Comparison of ENCODE assay signal across 13 cellular contexts in genomic region chr14:94307410-94307992, GRCh38. TPM values are rescaled to one million over a fixed set of nuclear protein-coding genes. Genes with fewer than 3 reads are reported as not detected.
DNase-seq lines count a peak whose midpoint lies in the region; ATAC-seq and TF ChIP-seq lines count a peak whose summit lies in the region.
"Had no signal": no experiment of that assay in that cellular context is flagged by ENCODE, and none has a peak within 500 bp of the region (broad histone marks: within the 10 kb centered on the region; RNA-seq: fewer than 3 reads in every experiment).

No MANE protein-coding gene starts in this region.

- no peaks in the 10 kb centered on the region for H3K27me3 ChIP-seq in colonic mucosa
- H3K27me3 ChIP-seq in neural cell (ENCODE audit: insufficient read depth, low read depth, low read length) = no peaks in the 10 kb centered on the region

- no peak for TF ChIP-seq RAD21 in neural cell (conservative IDR thresholded peaks at IDR 0.05)

- no peaks in the 10 kb centered on the region for H3F3A ChIP-seq in neural cell (ENCODE audit: insufficient read depth, low read length, poor library complexity, severe bottlenecking)

- TF ChIP-seq CTCF in colonic mucosa (IDR thresholded peaks at IDR 0.05) (no peak), neural cell (IDR thresholded peaks at IDR 0.05; ENCODE audit: poor library complexity, severe bottlenecking) (peak; percentile 10)

- H3K9me2 ChIP-seq in neural cell (ENCODE audit: insufficient read depth, low read length) = no peaks in the 10 kb centered on the region

- ATAC-seq in GM18870 (IDR thresholded peaks at IDR 0.05; ENCODE audit: unreplicated experiment) (no peak), HG02970 (IDR thresholded peaks at IDR 0.05; ENCODE audit: low FRiP score, unreplicated experiment) (no peak)
- ATAC-seq: activated T-cell treated with anti-CD3 and anti-CD28 coated beads, Interleukin-2, amount 50 U/mL, for 72 hours had no signal

- H2AFZ ChIP-seq in neural cell (ENCODE audit: low read depth, low read length) = no peak overlapping the region

- intact Hi-C loops in colonic mucosa (cut with DNase I) = no loop called here

- DNase-seq in DMS 273 (lab: John Stamatoyannopoulos, UW; ENCODE audit: unreplicated experiment) (peak; percentile 60), DMS 273 treated with DMSO at 0.1 percent for 48 hours (lab: John Stamatoyannopoulos, UW) (no peak), NCI-H82 (lab: John Stamatoyannopoulos, UW) (peak; percentile 59), colonic mucosa (peak; percentile 23)
- no peak for DNase-seq in effector CD8-positive, alpha-beta T cell (lab: John Stamatoyannopoulos, UW)
- DNase-seq: 8988T; activated T-cell treated with anti-CD3 and anti-CD28 coated beads, Interleukin-2, amount 50 U/mL, for 72 hours; T-helper 9 cell had no signal

- H3K36me3 ChIP-seq in colonic mucosa (no peaks in the 10 kb centered on the region), neural cell (ENCODE audit: insufficient read depth, low read length) (no peaks in the 10 kb centered on the region)

- H3K9ac ChIP-seq in colonic mucosa (ENCODE audit: low read depth in 2 of 2, low read length in 2 of 2) (no peak overlapping the region), neural cell (ENCODE audit: low read length) (no peak overlapping the region)

- H3K27ac ChIP-seq in colonic mucosa (no peak overlapping the region), neural cell (ENCODE audit: low read length) (no peak overlapping the region)

- no peaks in the 10 kb centered on the region for H4K20me1 ChIP-seq in neural cell (ENCODE audit: insufficient read depth)

- no peaks in the 10 kb centered on the region for H3K9me3 ChIP-seq in colonic mucosa
- H3K9me3 ChIP-seq in neural cell (ENCODE audit: low read length) = no peaks in the 10 kb centered on the region

- no peak for TF ChIP-seq EP300 in neural cell (conservative IDR thresholded peaks at IDR 0.05; ENCODE audit: poor library complexity, severe bottlenecking)

- H3K4me1 ChIP-seq in colonic mucosa = no peaks in the 10 kb centered on the region

- no peak overlapping the region for H3K4me3 ChIP-seq in colonic mucosa
- H3K4me3 ChIP-seq in neural cell (ENCODE audit: low read length) = no peak overlapping the region

- no peak overlapping the region for H3K4me2 ChIP-seq in neural cell (ENCODE audit: low read length)

- no peaks in the 10 kb centered on the region for H3K79me2 ChIP-seq in neural cell (replicated peaks; ENCODE audit: insufficient read depth, low read length)

TF ChIP-seq in neural cell, 6 proteins besides CTCF, POLR2A, EP300 and RAD21:
- TF ChIP-seq EZH2 (IDR thresholded peaks at IDR 0.05; ENCODE audit: borderline replicate concordance, insufficient read depth, low read length, poor library complexity, severe bottlenecking) (no peak), MXI1 (conservative IDR thresholded peaks at IDR 0.05; ENCODE audit: poor library complexity, severe bottlenecking) (no peak), REST (IDR thresholded peaks at IDR 0.05; ENCODE audit: borderline replicate concordance) (no peak), POLR2AphosphoS5 (IDR thresholded peaks at IDR 0.05) (no peak), TAF1 (IDR thresholded peaks at IDR 0.05; ENCODE audit: low read depth) (no peak), SMC3 (conservative IDR thresholded peaks at IDR 0.05; ENCODE audit: poor library complexity) (no peak)

RNA-seq across cellular contexts. Expression of gene SERPINA10, which starts 14.4 kb away (rescaled TPM):
- under 1 TPM; 0.48 to 0.74 TPM for total RNA-seq in colonic mucosa
- polyA plus RNA-seq in neural cell = not detected in 2 replicates
- not detected in 2 replicates for polyA minus RNA-seq in neural cell
- total RNA-seq: activated T-cell treated with anti-CD3 and anti-CD28 coated beads, Interleukin-2, amount 50 U/mL, for 72 hours; cerebellum; urinary bladder had no signal

RNA-seq across cellular contexts. Expression of gene SERPINA6, which starts 15.6 kb away (rescaled TPM):
- total RNA-seq in colonic mucosa = 1 to 10 TPM; 3.4 to 5.7 TPM
- polyA plus RNA-seq in neural cell = not detected in 2 replicates
- not detected in 2 replicates for polyA minus RNA-seq in neural cell
- total RNA-seq: activated T-cell treated with anti-CD3 and anti-CD28 coated beads, Interleukin-2, amount 50 U/mL, for 72 hours; cerebellum; urinary bladder had no signal

RNA-seq across cellular contexts. Expression of gene SERPINA2, which starts 59.0 kb away (rescaled TPM):
- not detected for total RNA-seq in colonic mucosa
- not detected in 2 replicates for polyA plus RNA-seq in neural cell
- not detected in 2 replicates for polyA minus RNA-seq in neural cell
- total RNA-seq: activated T-cell treated with anti-CD3 and anti-CD28 coated beads, Interleukin-2, amount 50 U/mL, for 72 hours; cerebellum; urinary bladder had no signal
- polyA plus RNA-seq: urinary bladder had no signal

Comparison
In these comparisons a context has a peak if more than half of its experiments do, and no peak if none do; other contexts are left out.
1. DNase-seq: peak in DMS 273 (single experiment), NCI-H82 (single experiment) and colonic mucosa (single experiment); none in DMS 273 treated with DMSO at 0.1 percent for 48 hours (single experiment) and effector CD8-positive, alpha-beta T cell (single experiment).